ENCODE assay signal across 22 cellular contexts in the genomic region with DNA sequence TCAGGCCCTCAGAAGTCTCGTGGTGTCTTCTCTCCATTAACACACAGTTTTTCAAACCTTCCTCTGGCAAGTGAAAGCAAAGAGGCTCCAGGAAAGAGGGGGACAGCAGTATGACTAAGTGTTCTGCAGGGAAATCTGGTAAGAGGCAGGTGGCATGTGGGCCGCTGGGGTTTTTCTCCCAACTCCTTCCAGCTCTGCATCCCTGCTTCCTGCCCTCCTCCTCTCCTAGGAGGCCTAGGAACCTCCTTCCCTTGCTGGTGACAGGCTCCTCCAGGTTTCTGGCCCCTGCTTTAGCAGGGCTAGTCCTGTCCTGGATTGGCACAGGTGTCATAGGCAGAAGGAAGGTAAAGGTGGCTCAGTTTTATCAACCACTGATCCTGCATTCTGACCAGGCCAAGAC.
"Had no signal": no experiment of that assay in that cellular context is flagged by ENCODE, and none has a peak within 500 bp of the region (broad histone marks: within the 10 kb centered on the region; RNA-seq: fewer than 3 reads in every experiment).

No MANE protein-coding gene starts in this region.

- H3K4me3 ChIP-seq: breast epithelium, esophagus muscularis mucosa, gastroesophageal sphincter, heart right ventricle, tibial nerve had no signal

- H3K27me3 ChIP-seq: breast epithelium, esophagus muscularis mucosa, heart right ventricle, tibial nerve had no signal

- H3K9me3 Mint-ChIP-seq: activated naive CD4-positive, alpha-beta T cell treated with anti-CD3 and anti-CD28 coated beads, Interleukin-2, amount 50 U/mL, for 24 hours; dendritic cell treated with granulocyte-macrophage colony-stimulating factor and Interleukin-4, amounts not matched to agents 40 ng/mL and 50 ng/mL, for 4 days; naive thymus-derived CD8-positive, alpha-beta T cell; WTC11 had no signal

- H3K9me3 ChIP-seq: breast epithelium, esophagus muscularis mucosa, gastroesophageal sphincter, heart right ventricle, tibial nerve had no signal

- H3K36me3 Mint-ChIP-seq: activated naive CD4-positive, alpha-beta T cell treated with anti-CD3 and anti-CD28 coated beads, Interleukin-2, amount 50 U/mL, for 24 hours; naive thymus-derived CD8-positive, alpha-beta T cell; WTC11 had no signal

- FAIRE-seq: astrocyte, endothelial cell of umbilical vein, urothelium cell line had no signal

- H3K27me3 Mint-ChIP-seq: activated CD4-positive, alpha-beta T cell treated with anti-CD3 and anti-CD28 coated beads for 36 hours; activated naive CD4-positive, alpha-beta T cell treated with anti-CD3 and anti-CD28 coated beads, Interleukin-2, amount 50 U/mL, for 24 hours; dendritic cell treated with granulocyte-macrophage colony-stimulating factor and Interleukin-4, amounts not matched to agents 40 ng/mL and 50 ng/mL, for 4 days; naive thymus-derived CD8-positive, alpha-beta T cell; progenitor cell of endocrine pancreas had no signal

- H3K27ac Mint-ChIP-seq: activated CD4-positive, alpha-beta T cell treated with anti-CD3 and anti-CD28 coated beads for 36 hours; activated naive CD4-positive, alpha-beta T cell treated with anti-CD3 and anti-CD28 coated beads, Interleukin-2, amount 50 U/mL, for 24 hours; dendritic cell treated with granulocyte-macrophage colony-stimulating factor and Interleukin-4, amounts not matched to agents 40 ng/mL and 50 ng/mL, for 4 days; naive thymus-derived CD8-positive, alpha-beta T cell; progenitor cell of endocrine pancreas; WTC11 had no signal

- DNase-seq: activated CD4-positive, alpha-beta T cell treated with anti-CD3 and anti-CD28 coated beads for 36 hours; activated CD4-positive, alpha-beta T cell treated with anti-CD3 and anti-CD28 coated beads, Interleukin-2, amount 50 U/mL, for 48 hours; activated gamma-delta T cell; cerebellar nuclear complex; effector memory CD4-positive, alpha-beta T cell; heart right ventricle; kidney glomerular epithelial cell; naive thymus-derived CD8-positive, alpha-beta T cell; stimulated activated CD4-positive, alpha-beta T cell treated with anti-CD3 and anti-CD28 coated beads, Interleukin-2, amount 100 ng/mL, for 24 hours; stimulated activated naive CD8-positive, alpha-beta T cell treated with anti-CD3 and anti-CD28 coated beads, Interleukin-15, Interleukin-2, amounts not matched to agents 100 U/mL and 50 U/mL, for 24 hours; substantia nigra had no signal

- H3K4me1 ChIP-seq: breast epithelium, esophagus muscularis mucosa, gastroesophageal sphincter, heart right ventricle, tibial nerve had no signal

- ATAC-seq: activated CD4-positive, alpha-beta T cell treated with anti-CD3 and anti-CD28 coated beads for 36 hours; gastroesophageal sphincter; heart right ventricle; naive thymus-derived CD8-positive, alpha-beta T cell; stimulated activated naive CD8-positive, alpha-beta T cell treated with anti-CD3 and anti-CD28 coated beads, Interleukin-15, Interleukin-2, amounts not matched to agents 100 U/mL and 50 U/mL, for 24 hours; WTC11 had no signal

- H3K4me3 Mint-ChIP-seq: activated CD4-positive, alpha-beta T cell treated with anti-CD3 and anti-CD28 coated beads for 36 hours; activated naive CD4-positive, alpha-beta T cell treated with anti-CD3 and anti-CD28 coated beads, Interleukin-2, amount 50 U/mL, for 24 hours; dendritic cell treated with granulocyte-macrophage colony-stimulating factor and Interleukin-4, amounts not matched to agents 40 ng/mL and 50 ng/mL, for 4 days; naive thymus-derived CD8-positive, alpha-beta T cell; WTC11 had no signal

- H3K4me1 Mint-ChIP-seq: activated CD4-positive, alpha-beta T cell treated with anti-CD3 and anti-CD28 coated beads for 36 hours; activated naive CD4-positive, alpha-beta T cell treated with anti-CD3 and anti-CD28 coated beads, Interleukin-2, amount 50 U/mL, for 24 hours; naive thymus-derived CD8-positive, alpha-beta T cell; WTC11 had no signal

- H3K36me3 ChIP-seq: breast epithelium, esophagus muscularis mucosa, gastroesophageal sphincter, heart right ventricle, tibial nerve had no signal

- H3K27ac ChIP-seq: breast epithelium, esophagus muscularis mucosa, gastroesophageal sphincter, heart right ventricle, tibial nerve had no signal
